Comparison of ENCODE assay signal across 26 cellular contexts in genomic region chr18:67893896-67894295, GRCh38.
"Had no signal": no experiment of that assay in that cellular context is flagged by ENCODE, and none has a peak within 500 bp of the region (broad histone marks: within the 10 kb centered on the region; RNA-seq: fewer than 3 reads in every experiment).

No MANE protein-coding gene starts in this region.

- ATAC-seq: gastrocnemius medialis; left lung; natural killer cell; psoas muscle; right lobe of liver; stimulated activated naive B cell treated with anti-CD40 and anti-IgM and Interleukin-4, amounts not matched to agents 10 μg/mL and 1 μg/mL and 100 μg/mL, for 72 hours; upper lobe of right lung had no signal

- H3K27me3 ChIP-seq: colonic mucosa, esophagus muscularis mucosa, gastrocnemius medialis, left lung, tibial nerve, upper lobe of right lung, uterus had no signal

- H3K36me3 ChIP-seq: colonic mucosa, esophagus muscularis mucosa, gastrocnemius medialis, left lung, ovary, right lobe of liver, thoracic aorta, tibial nerve, upper lobe of right lung, uterus had no signal

- H3K36me3 Mint-ChIP-seq: natural killer cell; stimulated activated naive B cell treated with anti-CD40 and anti-IgM and Interleukin-4, amounts not matched to agents 10 μg/mL and 1 μg/mL and 100 μg/mL, for 72 hours had no signal

- H3K4me3 ChIP-seq: colonic mucosa, esophagus muscularis mucosa, gastrocnemius medialis, left lung, ovary, psoas muscle, right lobe of liver, thoracic aorta, tibial nerve, upper lobe of right lung, uterus had no signal

- H3K4me1 ChIP-seq: colonic mucosa, esophagus muscularis mucosa, gastrocnemius medialis, left lung, psoas muscle, right lobe of liver, tibial nerve, upper lobe of right lung, uterus had no signal

- H3K9me3 Mint-ChIP-seq: neural crest cell; stimulated activated naive B cell treated with anti-CD40 and anti-IgM and Interleukin-4, amounts not matched to agents 10 μg/mL and 1 μg/mL and 100 μg/mL, for 72 hours; stimulated activated naive CD8-positive, alpha-beta T cell treated with anti-CD3 and anti-CD28 coated beads, Interleukin-15, Interleukin-2, amounts not matched to agents 100 ng/mL and 50 ng/mL, for 24 hours had no signal

- H3K4me1 Mint-ChIP-seq: central memory CD8-positive, alpha-beta T cell; natural killer cell; stimulated activated naive B cell treated with anti-CD40 and anti-IgM and Interleukin-4, amounts not matched to agents 10 μg/mL and 1 μg/mL and 100 μg/mL, for 72 hours had no signal

- H3K4me3 Mint-ChIP-seq: central memory CD8-positive, alpha-beta T cell; natural killer cell; neural crest cell; stimulated activated naive B cell treated with anti-CD40 and anti-IgM and Interleukin-4, amounts not matched to agents 10 μg/mL and 1 μg/mL and 100 μg/mL, for 72 hours; stimulated activated naive CD8-positive, alpha-beta T cell treated with anti-CD3 and anti-CD28 coated beads, Interleukin-15, Interleukin-2, amounts not matched to agents 100 ng/mL and 50 ng/mL, for 24 hours had no signal

- H3K9me3 ChIP-seq: colonic mucosa, esophagus muscularis mucosa, gastrocnemius medialis, left lung, ovary, psoas muscle, right lobe of liver, thoracic aorta, tibial nerve, upper lobe of right lung, uterus had no signal

- H3K27ac ChIP-seq: colonic mucosa, esophagus muscularis mucosa, gastrocnemius medialis, left lung, ovary, psoas muscle, right lobe of liver, thoracic aorta, tibial nerve, upper lobe of right lung, uterus had no signal

- H3K27ac Mint-ChIP-seq: natural killer cell; stimulated activated naive B cell treated with anti-CD40 and anti-IgM and Interleukin-4, amounts not matched to agents 10 μg/mL and 1 μg/mL and 100 μg/mL, for 72 hours; stimulated activated naive CD8-positive, alpha-beta T cell treated with anti-CD3 and anti-CD28 coated beads, Interleukin-15, Interleukin-2, amounts not matched to agents 100 ng/mL and 50 ng/mL, for 24 hours had no signal

- H3K27me3 Mint-ChIP-seq: central memory CD8-positive, alpha-beta T cell; stimulated activated naive B cell treated with anti-CD40 and anti-IgM and Interleukin-4, amounts not matched to agents 10 μg/mL and 1 μg/mL and 100 μg/mL, for 72 hours; stimulated activated naive CD8-positive, alpha-beta T cell treated with anti-CD3 and anti-CD28 coated beads, Interleukin-15, Interleukin-2, amounts not matched to agents 100 ng/mL and 50 ng/mL, for 24 hours had no signal

- DNase-seq: colonic mucosa; dermis blood vessel endothelial cell; effector memory CD4-positive, alpha-beta T cell; gastrocnemius medialis; head of caudate nucleus; kidney; mesenchymal stem cell; natural killer cell; nucleus accumbens; ovary; posterior cingulate gyrus; psoas muscle; right lobe of liver; small intestine; stimulated activated CD4-positive, alpha-beta T cell treated with anti-CD3 and anti-CD28 coated beads, Interleukin-15, amount 100 ng/mL, for 24 hours; stimulated activated CD4-positive, alpha-beta T cell treated with anti-CD3 and anti-CD28 coated beads, Interleukin-2, amount 100 ng/mL, for 48 hours; stimulated activated naive B cell treated with anti-CD40 and anti-IgM and Interleukin-4, amounts not matched to agents 10 μg/mL and 1 μg/mL and 100 μg/mL, for 72 hours; upper lobe of right lung; uterus had no signal
